14 cellular contexts compared by ENCODE assay signal in genomic region chr3:110995461-110996226, GRCh38.
DNase-seq lines count a peak whose midpoint lies in the region; ATAC-seq and TF ChIP-seq lines count a peak whose summit lies in the region.
"Had no signal": no experiment of that assay in that cellular context is flagged by ENCODE, and none has a peak within 500 bp of the region (broad histone marks: within the 10 kb centered on the region; RNA-seq: fewer than 3 reads in every experiment).

No MANE protein-coding gene starts in this region.

- H3K4me1 ChIP-seq in PC-3 (ENCODE audit: insufficient read depth, low read length) (peaks cover 13% of the 10 kb centered on the region; the same call in 1 of the 2 replicates), prostate gland (replicated peaks) (no peaks in the 10 kb centered on the region)
- H3K4me1 ChIP-seq: sigmoid colon, tibial nerve had no signal

- CTCF ChIA-PET in PC-3 (lab: Charles Lee): no interaction called here

- POLR2A ChIA-PET in PC-3 (lab: Charles Lee; ENCODE audit: unreplicated experiment): no interaction called here

- H3K27me3 ChIP-seq in PC-3 (ENCODE audit: low read length) (no peaks in the 10 kb centered on the region), prostate gland (replicated peaks; ENCODE audit: insufficient read depth) (no peaks in the 10 kb centered on the region)
- H3K27me3 ChIP-seq: sigmoid colon, tibial nerve had no signal

- peak; percentile 47 for DNase-seq in AG08395 (ENCODE audit: low spot score)
- peak; percentile 31 for DNase-seq in HFF-Myc (ENCODE audit: extremely low read depth, low read depth)
- peak; percentile 64 for DNase-seq in PC-3
- peak; percentile 83 for DNase-seq in fibroblast of mammary gland (ENCODE audit: low read depth)
- DNase-seq in prostate gland (ENCODE audit: low spot score): no peak
- DNase-seq in NCI-H1092 treated with DMSO at 0.1 percent for 48 hours (lab: John Stamatoyannopoulos, UW): no peak
- DNase-seq in anterior cingulate cortex (lab: John Stamatoyannopoulos, UW): no peak
- DNase-seq in NCI-H2029 (lab: John Stamatoyannopoulos, UW): no peak
- DNase-seq: activated B cell treated with CpG ODN at 0.5 μM for 24 hours; activated T-cell treated with anti-CD3 and anti-CD28 coated beads, Interleukin-2, amount 50 U/mL, for 24 hours; C1 segment of cervical spinal cord; NCI-H2107; sigmoid colon had no signal

- TF ChIP-seq CTCF in HFF-Myc (IDR thresholded peaks at IDR 0.05; ENCODE audit: low read depth, low read length, missing control alignments): no peak
- TF ChIP-seq CTCF in PC-3 (conservative IDR thresholded peaks at IDR 0.05; ENCODE audit: low read depth, low read length): no peak
- no peak for TF ChIP-seq CTCF in fibroblast of mammary gland (conservative IDR thresholded peaks at IDR 0.05; ENCODE audit: control insufficient read depth, insufficient read depth, low read depth, low read length)
- TF ChIP-seq CTCF in prostate gland (IDR thresholded peaks at IDR 0.05): no peak

- 34% methylated on average over 2 of the region's 2 CpGs for WGBS in prostate gland

- H4K20me1 ChIP-seq in PC-3 (ENCODE audit: low read length): no peaks in the 10 kb centered on the region

- H3K9me3 ChIP-seq in PC-3 (ENCODE audit: low read length): no peaks in the 10 kb centered on the region
- H3K9me3 ChIP-seq in prostate gland: no peaks in the 10 kb centered on the region
- H3K9me3 ChIP-seq: sigmoid colon had no signal

- no peak overlapping the region for H2AFZ ChIP-seq in PC-3 (ENCODE audit: low read length)

- H3K36me3 ChIP-seq in PC-3 (ENCODE audit: low read depth, low read length) (no peaks in the 10 kb centered on the region), prostate gland (no peaks in the 10 kb centered on the region)
- H3K36me3 ChIP-seq: sigmoid colon, tibial nerve had no signal

- intact Hi-C loops in PC-3 (cut with micrococcal nuclease) (no loop called here), prostate gland (cut with DNase I) (no loop called here)

- ATAC-seq in PC-3: peak; percentile 73

- no peaks in the 10 kb centered on the region for H3K79me2 ChIP-seq in PC-3 (ENCODE audit: low read length)

- no TSS peak for BruUV-seq in PC-3 (replicated peaks; lab: Mats Ljungman, UMichigan)

- no peaks in the 10 kb centered on the region for H3F3A ChIP-seq in PC-3 (ENCODE audit: low read length, unreplicated experiment)

- H3K4me2 ChIP-seq in PC-3 (ENCODE audit: low read length): no peak overlapping the region

- no peak for TF ChIP-seq POLR2A in prostate gland (IDR thresholded peaks at IDR 0.05)

- H3K27ac ChIP-seq in PC-3 (ENCODE audit: low read length) (0 out of 2 replicates have a peak overlapping the region, but pooled peaks have one; percentile 2), prostate gland (no peak overlapping the region)
- H3K27ac ChIP-seq: sigmoid colon, tibial nerve had no signal

- no peak overlapping the region for H3K9ac ChIP-seq in PC-3 (ENCODE audit: low read length)

- H3K9me2 ChIP-seq in PC-3 (replicated peaks; ENCODE audit: low read length): no peaks in the 10 kb centered on the region

- no peak overlapping the region for H3K4me3 ChIP-seq in HFF-Myc (replicated peaks; ENCODE audit: low read depth, low read length)
- H3K4me3 ChIP-seq in PC-3 (ENCODE audit: low read length): no peak overlapping the region
- no peak overlapping the region for H3K4me3 ChIP-seq in fibroblast of mammary gland (ENCODE audit: control insufficient read depth, low read depth, low read length)
- no peak overlapping the region for H3K4me3 ChIP-seq in prostate gland
- H3K4me3 ChIP-seq: sigmoid colon, tibial nerve had no signal

Comparison
In these comparisons a context has a peak if more than half of its experiments do, and no peak if none do; other contexts are left out.
1. DNase-seq: peak in AG08395 (single experiment), HFF-Myc (single experiment), PC-3 (single experiment) and fibroblast of mammary gland (single experiment); none in prostate gland (single experiment), NCI-H1092 treated with DMSO at 0.1 percent for 48 hours (single experiment), anterior cingulate cortex (0 of 58) and NCI-H2029 (single experiment).